In the genomic region with DNA sequence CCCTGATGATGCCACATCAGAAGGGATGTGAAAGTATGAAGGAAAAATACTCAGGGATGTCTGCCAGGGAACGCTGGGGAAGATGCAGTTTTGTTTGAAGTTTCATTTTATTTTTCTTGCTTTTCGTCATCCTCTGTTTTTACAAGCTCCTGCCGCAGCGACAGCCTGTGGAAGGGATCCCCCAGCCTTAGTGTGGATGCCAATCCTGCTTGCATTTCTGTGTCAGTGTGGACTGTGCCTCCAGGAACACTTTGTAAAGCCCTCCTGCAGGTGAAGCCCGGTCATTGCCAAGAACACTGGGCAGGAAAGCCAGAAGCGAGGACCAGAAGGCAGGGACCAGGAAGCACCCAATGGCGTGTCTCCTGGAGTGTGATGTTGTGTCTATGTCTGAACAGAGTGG, we compare ENCODE assay signal across 1 cellular context.
TF ChIP-seq lines count a peak whose summit lies in the region.

No MANE protein-coding gene starts in this region.

TF ChIP-seq in SK-N-SH, 30 proteins besides CTCF, POLR2A, EP300 and RAD21 (continued from another document):
- TF ChIP-seq, protein P1, sequence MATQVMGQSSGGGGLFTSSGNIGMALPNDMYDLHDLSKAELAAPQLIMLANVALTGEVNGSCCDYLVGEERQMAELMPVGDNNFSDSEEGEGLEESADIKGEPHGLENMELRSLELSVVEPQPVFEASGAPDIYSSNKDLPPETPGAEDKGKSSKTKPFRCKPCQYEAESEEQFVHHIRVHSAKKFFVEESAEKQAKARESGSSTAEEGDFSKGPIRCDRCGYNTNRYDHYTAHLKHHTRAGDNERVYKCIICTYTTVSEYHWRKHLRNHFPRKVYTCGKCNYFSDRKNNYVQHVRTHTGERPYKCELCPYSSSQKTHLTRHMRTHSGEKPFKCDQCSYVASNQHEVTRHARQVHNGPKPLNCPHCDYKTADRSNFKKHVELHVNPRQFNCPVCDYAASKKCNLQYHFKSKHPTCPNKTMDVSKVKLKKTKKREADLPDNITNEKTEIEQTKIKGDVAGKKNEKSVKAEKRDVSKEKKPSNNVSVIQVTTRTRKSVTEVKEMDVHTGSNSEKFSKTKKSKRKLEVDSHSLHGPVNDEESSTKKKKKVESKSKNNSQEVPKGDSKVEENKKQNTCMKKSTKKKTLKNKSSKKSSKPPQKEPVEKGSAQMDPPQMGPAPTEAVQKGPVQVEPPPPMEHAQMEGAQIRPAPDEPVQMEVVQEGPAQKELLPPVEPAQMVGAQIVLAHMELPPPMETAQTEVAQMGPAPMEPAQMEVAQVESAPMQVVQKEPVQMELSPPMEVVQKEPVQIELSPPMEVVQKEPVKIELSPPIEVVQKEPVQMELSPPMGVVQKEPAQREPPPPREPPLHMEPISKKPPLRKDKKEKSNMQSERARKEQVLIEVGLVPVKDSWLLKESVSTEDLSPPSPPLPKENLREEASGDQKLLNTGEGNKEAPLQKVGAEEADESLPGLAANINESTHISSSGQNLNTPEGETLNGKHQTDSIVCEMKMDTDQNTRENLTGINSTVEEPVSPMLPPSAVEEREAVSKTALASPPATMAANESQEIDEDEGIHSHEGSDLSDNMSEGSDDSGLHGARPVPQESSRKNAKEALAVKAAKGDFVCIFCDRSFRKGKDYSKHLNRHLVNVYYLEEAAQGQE (IDR thresholded peaks at IDR 0.05; ENCODE audit: low read depth, low read length) = no peak
- TF ChIP-seq GATA2 (CRISPR knock-in tag; IDR thresholded peaks at IDR 0.05) = no peak
- TF ChIP-seq, protein P2, sequence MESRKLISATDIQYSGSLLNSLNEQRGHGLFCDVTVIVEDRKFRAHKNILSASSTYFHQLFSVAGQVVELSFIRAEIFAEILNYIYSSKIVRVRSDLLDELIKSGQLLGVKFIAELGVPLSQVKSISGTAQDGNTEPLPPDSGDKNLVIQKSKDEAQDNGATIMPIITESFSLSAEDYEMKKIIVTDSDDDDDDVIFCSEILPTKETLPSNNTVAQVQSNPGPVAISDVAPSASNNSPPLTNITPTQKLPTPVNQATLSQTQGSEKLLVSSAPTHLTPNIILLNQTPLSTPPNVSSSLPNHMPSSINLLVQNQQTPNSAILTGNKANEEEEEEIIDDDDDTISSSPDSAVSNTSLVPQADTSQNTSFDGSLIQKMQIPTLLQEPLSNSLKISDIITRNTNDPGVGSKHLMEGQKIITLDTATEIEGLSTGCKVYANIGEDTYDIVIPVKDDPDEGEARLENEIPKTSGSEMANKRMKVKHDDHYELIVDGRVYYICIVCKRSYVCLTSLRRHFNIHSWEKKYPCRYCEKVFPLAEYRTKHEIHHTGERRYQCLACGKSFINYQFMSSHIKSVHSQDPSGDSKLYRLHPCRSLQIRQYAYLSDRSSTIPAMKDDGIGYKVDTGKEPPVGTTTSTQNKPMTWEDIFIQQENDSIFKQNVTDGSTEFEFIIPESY (IDR thresholded peaks at IDR 0.05; ENCODE audit: borderline replicate concordance, low read depth) = no peak
- TF ChIP-seq GABPA (IDR thresholded peaks at IDR 0.05; ENCODE audit: low read depth) = no peak
- no peak for TF ChIP-seq RFX5 (IDR thresholded peaks at IDR 0.05; ENCODE audit: low read length)
